8 cellular contexts compared by ENCODE assay signal in the genomic region with DNA sequence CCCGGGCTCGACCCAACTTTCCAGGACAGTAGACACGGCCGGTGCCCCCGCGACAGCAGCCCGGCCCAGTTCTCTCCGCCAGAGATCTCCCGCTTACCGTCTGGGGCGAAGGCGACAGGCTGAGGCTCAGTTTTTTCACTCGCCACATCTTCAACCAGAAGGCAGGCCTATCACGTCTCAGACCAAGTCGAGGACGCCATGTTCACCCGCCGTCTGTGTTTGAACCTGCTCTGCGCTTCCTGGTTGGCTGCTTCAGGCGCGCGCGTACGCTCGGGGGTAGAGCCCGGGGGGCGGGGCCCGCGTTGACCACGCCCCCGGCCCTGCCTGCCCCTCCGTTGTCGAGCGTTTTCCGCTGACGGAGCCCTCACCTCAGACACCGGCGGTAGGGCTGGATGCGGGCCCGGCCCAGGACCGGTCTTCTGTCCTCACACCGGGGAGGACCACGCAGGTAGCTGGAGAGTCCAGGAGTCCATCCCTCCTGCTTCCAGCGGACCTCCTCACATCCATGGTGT. TPM values are rescaled to one million over a fixed set of nuclear protein-coding genes. Genes with fewer than 3 reads are reported as not detected.
DNase-seq lines count a peak whose midpoint lies in the region; ATAC-seq and TF ChIP-seq lines count a peak whose summit lies in the region.

A gene with protein sequence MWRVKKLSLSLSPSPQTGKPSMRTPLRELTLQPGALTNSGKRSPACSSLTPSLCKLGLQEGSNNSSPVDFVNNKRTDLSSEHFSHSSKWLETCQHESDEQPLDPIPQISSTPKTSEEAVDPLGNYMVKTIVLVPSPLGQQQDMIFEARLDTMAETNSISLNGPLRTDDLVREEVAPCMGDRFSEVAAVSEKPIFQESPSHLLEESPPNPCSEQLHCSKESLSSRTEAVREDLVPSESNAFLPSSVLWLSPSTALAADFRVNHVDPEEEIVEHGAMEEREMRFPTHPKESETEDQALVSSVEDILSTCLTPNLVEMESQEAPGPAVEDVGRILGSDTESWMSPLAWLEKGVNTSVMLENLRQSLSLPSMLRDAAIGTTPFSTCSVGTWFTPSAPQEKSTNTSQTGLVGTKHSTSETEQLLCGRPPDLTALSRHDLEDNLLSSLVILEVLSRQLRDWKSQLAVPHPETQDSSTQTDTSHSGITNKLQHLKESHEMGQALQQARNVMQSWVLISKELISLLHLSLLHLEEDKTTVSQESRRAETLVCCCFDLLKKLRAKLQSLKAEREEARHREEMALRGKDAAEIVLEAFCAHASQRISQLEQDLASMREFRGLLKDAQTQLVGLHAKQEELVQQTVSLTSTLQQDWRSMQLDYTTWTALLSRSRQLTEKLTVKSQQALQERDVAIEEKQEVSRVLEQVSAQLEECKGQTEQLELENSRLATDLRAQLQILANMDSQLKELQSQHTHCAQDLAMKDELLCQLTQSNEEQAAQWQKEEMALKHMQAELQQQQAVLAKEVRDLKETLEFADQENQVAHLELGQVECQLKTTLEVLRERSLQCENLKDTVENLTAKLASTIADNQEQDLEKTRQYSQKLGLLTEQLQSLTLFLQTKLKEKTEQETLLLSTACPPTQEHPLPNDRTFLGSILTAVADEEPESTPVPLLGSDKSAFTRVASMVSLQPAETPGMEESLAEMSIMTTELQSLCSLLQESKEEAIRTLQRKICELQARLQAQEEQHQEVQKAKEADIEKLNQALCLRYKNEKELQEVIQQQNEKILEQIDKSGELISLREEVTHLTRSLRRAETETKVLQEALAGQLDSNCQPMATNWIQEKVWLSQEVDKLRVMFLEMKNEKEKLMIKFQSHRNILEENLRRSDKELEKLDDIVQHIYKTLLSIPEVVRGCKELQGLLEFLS (minus strand): TSS at position 227 of the 512 bp plus-strand sequence. CDS start 79 bp downstream, at position 148.

- peaks cover 2% of the 10 kb centered on the region; the same call in 1 of the 2 replicates for H3K36me3 ChIP-seq in SU-DHL-6 (ENCODE audit: low read length)
- H3K36me3 ChIP-seq in thymus (ENCODE audit: control insufficient read depth, insufficient read depth): peaks cover 3% of the 10 kb centered on the region

- peak within 1 kb of the TSS; percentile 90 for H2AFZ ChIP-seq in SU-DHL-6 (ENCODE audit: low read depth, low read length, severe bottlenecking)

- H3F3A ChIP-seq in SU-DHL-6 (ENCODE audit: insufficient read depth): peaks cover 15% of the 10 kb centered on the region

- H3K27ac ChIP-seq in SU-DHL-6 (ENCODE audit: low read depth, low read length) (peak within 1 kb of the TSS; percentile 77), thymus (ENCODE audit: low read depth) (peak within 1 kb of the TSS; percentile 92)

- peaks cover 13% of the 10 kb centered on the region for H3K36me3 Mint-ChIP-seq in activated naive CD8-positive, alpha-beta T cell treated with anti-CD3 and anti-CD28 coated beads, Interleukin-2, amount 10 ng/mL, durations not matched to agents 7 days and 5 days
- no peaks in the 10 kb centered on the region for H3K36me3 Mint-ChIP-seq in osteocyte (ENCODE audit: unreplicated experiment)

- peak within 1 kb of the TSS; percentile 93 for H3K27ac Mint-ChIP-seq in activated naive CD8-positive, alpha-beta T cell treated with anti-CD3 and anti-CD28 coated beads, Interleukin-2, amount 10 ng/mL, durations not matched to agents 7 days and 5 days
- H3K27ac Mint-ChIP-seq in osteocyte (ENCODE audit: unreplicated experiment): peak within 1 kb of the TSS; percentile 94

- POLR2A ChIA-PET in activated naive CD8-positive, alpha-beta T cell treated with anti-CD3 and anti-CD28 coated beads, Interleukin-2, amount 10 ng/mL, durations not matched to agents 7 days and 5 days (lab: Charles Lee): interaction anchor here (0.8 to 2.7 kb wide), 13 partner anchors 8 to 353 kb away, joined by 3 to 33 read pairs (median 5); partner anchors contain the start of genes ALDOC, BLTP2, PIGS and SDF2

- peak; percentile 86 for ATAC-seq in HG02678 (IDR thresholded peaks at IDR 0.05; ENCODE audit: unreplicated experiment)
- peak; percentile 92 for ATAC-seq in activated naive CD8-positive, alpha-beta T cell treated with anti-CD3 and anti-CD28 coated beads, Interleukin-2, amount 10 ng/mL, durations not matched to agents 7 days and 5 days (ENCODE audit: low read depth)

- intact Hi-C loops in head of caudate nucleus (cut with DNase I): no loop called here

- no peaks in the 10 kb centered on the region for H3K9me3 ChIP-seq in SU-DHL-6 (ENCODE audit: insufficient read depth, low read length)
- H3K9me3 ChIP-seq in thymus (ENCODE audit: control insufficient read depth): no peaks in the 10 kb centered on the region

- no peaks in the 10 kb centered on the region for H3K27me3 Mint-ChIP-seq in activated naive CD8-positive, alpha-beta T cell treated with anti-CD3 and anti-CD28 coated beads, Interleukin-2, amount 10 ng/mL, durations not matched to agents 7 days and 5 days
- no peaks in the 10 kb centered on the region for H3K27me3 Mint-ChIP-seq in osteocyte (ENCODE audit: unreplicated experiment)

- H3K27me3 ChIP-seq in SU-DHL-6 (ENCODE audit: low read length) (no peaks in the 10 kb centered on the region), thymus (ENCODE audit: control insufficient read depth, insufficient read depth) (no peaks in the 10 kb centered on the region)

- H3K4me2 ChIP-seq in SU-DHL-6 (ENCODE audit: low read depth, low read length, poor library complexity, severe bottlenecking): peak within 1 kb of the TSS; percentile 83

- peaks cover 33% of the 10 kb centered on the region for H3K79me2 ChIP-seq in SU-DHL-6 (ENCODE audit: insufficient read depth, low read length)

- TF ChIP-seq POLR2A in GM10847 (IDR thresholded peaks at IDR 0.05; ENCODE audit: extremely low read depth, insufficient read length): peak; percentile 87

- H3K4me1 Mint-ChIP-seq in activated naive CD8-positive, alpha-beta T cell treated with anti-CD3 and anti-CD28 coated beads, Interleukin-2, amount 10 ng/mL, durations not matched to agents 7 days and 5 days: peaks cover 16% of the 10 kb centered on the region
- peaks cover 20% of the 10 kb centered on the region for H3K4me1 Mint-ChIP-seq in osteocyte (ENCODE audit: unreplicated experiment)

- TF ChIP-seq CTCF in SU-DHL-6 (IDR thresholded peaks at IDR 0.05; ENCODE audit: insufficient read depth, low read length, poor library complexity, severe bottlenecking): no peak
- no peak for TF ChIP-seq CTCF in osteocyte (IDR thresholded peaks at IDR 0.05)

- under 1% methylated on average over 44 of the region's 44 CpGs for WGBS in thymus

- peak within 1 kb of the TSS; percentile 90 for H3K4me3 Mint-ChIP-seq in activated naive CD8-positive, alpha-beta T cell treated with anti-CD3 and anti-CD28 coated beads, Interleukin-2, amount 10 ng/mL, durations not matched to agents 7 days and 5 days
- peak within 1 kb of the TSS; percentile 93 for H3K4me3 Mint-ChIP-seq in osteocyte (ENCODE audit: unreplicated experiment)

- peak within 1 kb of the TSS; percentile 91 for H3K4me3 ChIP-seq in SU-DHL-6 (ENCODE audit: insufficient read depth, low read length, poor library complexity, severe bottlenecking)
- H3K4me3 ChIP-seq in thymus (ENCODE audit: low read length): peak within 1 kb of the TSS; percentile 68

- H3K9me3 Mint-ChIP-seq in activated naive CD8-positive, alpha-beta T cell treated with anti-CD3 and anti-CD28 coated beads, Interleukin-2, amount 10 ng/mL, durations not matched to agents 7 days and 5 days: no peaks in the 10 kb centered on the region
- H3K9me3 Mint-ChIP-seq in osteocyte (ENCODE audit: unreplicated experiment): no peaks in the 10 kb centered on the region

- peaks cover 9% of the 10 kb centered on the region for H3K4me1 ChIP-seq in thymus (ENCODE audit: control insufficient read depth, insufficient read depth, low read length)

- peaks cover 3% of the 10 kb centered on the region; the same call in 1 of the 2 replicates for H4K20me1 ChIP-seq in SU-DHL-6 (ENCODE audit: low read depth, low read length)

- H3K9ac ChIP-seq in SU-DHL-6 (ENCODE audit: low read length): peak within 1 kb of the TSS; percentile 88

- peak; percentile 79 for DNase-seq in NCI-H128 (lab: John Stamatoyannopoulos, UW; ENCODE audit: unreplicated experiment)
- DNase-seq in activated naive CD8-positive, alpha-beta T cell treated with anti-CD3 and anti-CD28 coated beads, Interleukin-2, amount 10 ng/mL, durations not matched to agents 7 days and 5 days: peak; percentile 98
- peak; percentile 82 to 97 (median 93) for DNase-seq in head of caudate nucleus
- peak; percentile 97 for DNase-seq in osteocyte (ENCODE audit: extremely low spot score, unreplicated experiment)

- no peaks in the 10 kb centered on the region for H3K9me2 ChIP-seq in SU-DHL-6 (replicated peaks; ENCODE audit: insufficient read depth, low read length)

RNA-seq across cellular contexts. Expression of the gene that starts here (rescaled TPM):
- total RNA-seq in activated naive CD8-positive, alpha-beta T cell treated with anti-CD3 and anti-CD28 coated beads, Interleukin-2, amount 10 ng/mL, durations not matched to agents 7 days and 5 days: 100 to 1,000 TPM; 109 to 118 TPM
- 15.2 and 15.6 TPM in 2 replicates for total RNA-seq in osteocyte
- 19.4 TPM for polyA plus RNA-seq in thymus

Comparison
In these comparisons a context has a peak if more than half of its experiments do, and no peak if none do; other contexts are left out.
1. Peak in every context shown above with its lines: DNase-seq, ATAC-seq, H3K4me3 ChIP-seq and H3K27ac ChIP-seq.